22 cellular contexts compared by ENCODE assay signal in genomic region chr11:128527046-128527445, GRCh38.
DNase-seq lines count a peak whose midpoint lies in the region; ATAC-seq and TF ChIP-seq lines count a peak whose summit lies in the region.
"Had no signal": no experiment of that assay in that cellular context is flagged by ENCODE, and none has a peak within 500 bp of the region (broad histone marks: within the 10 kb centered on the region; RNA-seq: fewer than 3 reads in every experiment).

No MANE protein-coding gene starts in this region.

- peak overlapping the region; percentile 13 for H3K4me3 Mint-ChIP-seq in T-helper 1 cell treated with Interleukin-12 subunit alpha and Interleukin-12 subunit beta and Interleukin-4 antibody, amounts not matched to agents 30 μg/mL and 1 μg/mL, for 36 hours
- peak overlapping the region; percentile 25 for H3K4me3 Mint-ChIP-seq in CD4-positive, alpha-beta T cell
- no peak overlapping the region for H3K4me3 Mint-ChIP-seq in activated CD4-positive, alpha-beta memory T cell treated with anti-CD3 and anti-CD28 coated beads, Interleukin-2, amount 10 ng/mL, durations not matched to agents 7 days and 5 days
- H3K4me3 Mint-ChIP-seq: B cell had no signal

- peak overlapping the region; percentile 68 for H3K27ac ChIP-seq in CD4-positive, alpha-beta T cell (ENCODE audit: low read depth, low read length)
- H3K27ac ChIP-seq: gastrocnemius medialis, PC-9, vagina had no signal

- H3K27ac Mint-ChIP-seq in T-helper 1 cell treated with Interleukin-12 subunit alpha and Interleukin-12 subunit beta and Interleukin-4 antibody, amounts not matched to agents 30 μg/mL and 1 μg/mL, for 36 hours = peak overlapping the region; percentile 97
- peak overlapping the region; percentile 99 for H3K27ac Mint-ChIP-seq in CD4-positive, alpha-beta T cell
- peak overlapping the region; percentile 88 for H3K27ac Mint-ChIP-seq in activated CD4-positive, alpha-beta memory T cell treated with anti-CD3 and anti-CD28 coated beads, Interleukin-2, amount 10 ng/mL, durations not matched to agents 7 days and 5 days
- H3K27ac Mint-ChIP-seq: B cell had no signal

- intact Hi-C loops in CD4-positive, alpha-beta T cell (cut with DNase I, micrococcal nuclease) = loop anchor here in 1 of 2 experiments (10.0 kb wide), 1 partner anchor 198 kb away; no protein-coding TSS in a partner anchor

- no peaks in the 10 kb centered on the region for H3K36me3 Mint-ChIP-seq in T-helper 1 cell treated with Interleukin-12 subunit alpha and Interleukin-12 subunit beta and Interleukin-4 antibody, amounts not matched to agents 30 μg/mL and 1 μg/mL, for 36 hours (ENCODE audit: low read depth)
- H3K36me3 Mint-ChIP-seq in CD4-positive, alpha-beta T cell (ENCODE audit: low read depth) = peaks cover 12% of the 10 kb centered on the region
- H3K36me3 Mint-ChIP-seq in activated CD4-positive, alpha-beta memory T cell treated with anti-CD3 and anti-CD28 coated beads, Interleukin-2, amount 10 ng/mL, durations not matched to agents 7 days and 5 days (ENCODE audit: low read depth) = no peaks in the 10 kb centered on the region

- no peak for TF ChIP-seq CTCF in CD4-positive, alpha-beta T cell (IDR thresholded peaks at IDR 0.05)

- CTCF ChIA-PET in CD4-positive, alpha-beta T cell (lab: Charles Lee) = interaction anchor here (1.7 to 2.3 kb wide), 3 partner anchors 17 to 84 kb away, joined by 4 to 8 read pairs (median 6); no protein-coding TSS in a partner anchor
- CTCF ChIA-PET in activated CD4-positive, alpha-beta memory T cell treated with anti-CD3 and anti-CD28 coated beads, Interleukin-2, amount 10 ng/mL, durations not matched to agents 7 days and 5 days (lab: Charles Lee) = interaction anchor here (1.0 to 4.4 kb wide), 6 partner anchors 22 to 355 kb away, joined by 3 to 37 read pairs (median 4); no protein-coding TSS in a partner anchor

- no peak for ATAC-seq in CD4-positive, alpha-beta T cell (ENCODE audit: poor library complexity)
- ATAC-seq: esophagus mucosa, gastrocnemius medialis had no signal

- no peaks in the 10 kb centered on the region for H3K27me3 ChIP-seq in CD4-positive, alpha-beta T cell (ENCODE audit: control insufficient read depth, insufficient read depth, low read length)
- H3K27me3 ChIP-seq: gastrocnemius medialis, MG63, right atrium auricular region, vagina had no signal

- POLR2A ChIA-PET in CD4-positive, alpha-beta T cell (lab: Charles Lee) = interaction anchor here (0.6 to 24.0 kb wide), 7 partner anchors 19 to 222 kb away, joined by 3 to 530 read pairs (median 43); no protein-coding TSS in a partner anchor
- POLR2A ChIA-PET in activated CD4-positive, alpha-beta memory T cell treated with anti-CD3 and anti-CD28 coated beads, Interleukin-2, amount 10 ng/mL, durations not matched to agents 7 days and 5 days (lab: Charles Lee) = interaction anchor here (1.9 to 31.4 kb wide), 11 partner anchors 10 to 236 kb away, joined by 8 to 1025 read pairs (median 83); partner anchors contain the start of gene FLI1

- no peaks in the 10 kb centered on the region for H3K9me3 Mint-ChIP-seq in T-helper 1 cell treated with Interleukin-12 subunit alpha and Interleukin-12 subunit beta and Interleukin-4 antibody, amounts not matched to agents 30 μg/mL and 1 μg/mL, for 36 hours
- H3K9me3 Mint-ChIP-seq in CD4-positive, alpha-beta T cell = no peaks in the 10 kb centered on the region
- peaks cover 2% of the 10 kb centered on the region for H3K9me3 Mint-ChIP-seq in activated CD4-positive, alpha-beta memory T cell treated with anti-CD3 and anti-CD28 coated beads, Interleukin-2, amount 10 ng/mL, durations not matched to agents 7 days and 5 days

- H3K4me1 Mint-ChIP-seq in T-helper 1 cell treated with Interleukin-12 subunit alpha and Interleukin-12 subunit beta and Interleukin-4 antibody, amounts not matched to agents 30 μg/mL and 1 μg/mL, for 36 hours (ENCODE audit: low read depth) = peaks cover 59% of the 10 kb centered on the region
- H3K4me1 Mint-ChIP-seq in CD4-positive, alpha-beta T cell (ENCODE audit: low read depth) = peaks cover 72% of the 10 kb centered on the region
- H3K4me1 Mint-ChIP-seq in activated CD4-positive, alpha-beta memory T cell treated with anti-CD3 and anti-CD28 coated beads, Interleukin-2, amount 10 ng/mL, durations not matched to agents 7 days and 5 days = peaks cover 65% of the 10 kb centered on the region

- DNase-seq in T-helper 1 cell (no peak), globus pallidus (ENCODE audit: low spot score) (peak; percentile 34), HuH-7.5 (ENCODE audit: low spot score) (no peak), hepatic stellate cell (ENCODE audit: low spot score) (no peak), CD1c-positive myeloid dendritic cell (ENCODE audit: extremely low spot score) (no peak)
- DNase-seq in CD4-positive, alpha-beta T cell = no peak
- no peak for DNase-seq in activated CD4-positive, alpha-beta memory T cell treated with anti-CD3 and anti-CD28 coated beads, Interleukin-2, amount 10 ng/mL, durations not matched to agents 7 days and 5 days
- DNase-seq: activated effector memory CD4-positive, alpha-beta T cell treated with anti-CD3 and anti-CD28 coated beads, Interleukin-2, amount 50 U/mL, for 16 hours; cerebellar nuclear complex; effector CD4-positive, alpha-beta T cell; gastrocnemius medialis; kidney glomerular epithelial cell; MG63; NCI-H1436 treated with DMSO at 0.1 percent for 48 hours; NCI-H774; PC-9; SIG-M5 had no signal

- no peaks in the 10 kb centered on the region for H3K27me3 Mint-ChIP-seq in T-helper 1 cell treated with Interleukin-12 subunit alpha and Interleukin-12 subunit beta and Interleukin-4 antibody, amounts not matched to agents 30 μg/mL and 1 μg/mL, for 36 hours (ENCODE audit: low read depth)
- no peaks in the 10 kb centered on the region for H3K27me3 Mint-ChIP-seq in CD4-positive, alpha-beta T cell
- no peaks in the 10 kb centered on the region for H3K27me3 Mint-ChIP-seq in activated CD4-positive, alpha-beta memory T cell treated with anti-CD3 and anti-CD28 coated beads, Interleukin-2, amount 10 ng/mL, durations not matched to agents 7 days and 5 days
- H3K27me3 Mint-ChIP-seq: B cell had no signal

- H3K9me3 ChIP-seq in CD4-positive, alpha-beta T cell (ENCODE audit: control insufficient read depth, low read length) = no peaks in the 10 kb centered on the region
- H3K9me3 ChIP-seq: gastrocnemius medialis, MG63, right atrium auricular region, vagina had no signal
